Comparison of ENCODE assay signal across 8 cellular contexts in the genomic region with DNA sequence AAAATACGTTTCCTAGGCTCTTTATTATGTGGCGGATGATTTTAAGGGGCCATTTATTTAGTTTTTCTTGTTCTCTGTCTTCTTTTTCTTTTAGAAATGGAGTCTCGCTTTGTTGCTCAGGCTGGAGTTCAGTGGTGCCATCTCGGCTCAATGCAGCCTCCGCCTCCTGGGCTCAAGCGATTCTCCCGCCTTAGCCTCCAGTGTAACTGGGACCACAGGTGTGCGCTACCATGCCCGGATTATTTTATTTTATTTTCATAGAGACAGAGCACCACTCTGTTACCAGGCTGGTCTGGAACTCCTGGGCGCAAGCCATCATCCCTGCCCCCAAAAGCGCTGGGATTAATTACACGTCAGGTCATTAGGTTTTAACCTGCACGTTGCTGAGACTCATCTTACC. TPM values are rescaled to one million over a fixed set of nuclear protein-coding genes. Genes with fewer than 3 reads are reported as not detected.
DNase-seq lines count a peak whose midpoint lies in the region; ATAC-seq and TF ChIP-seq lines count a peak whose summit lies in the region.

No MANE protein-coding gene starts in this region.

- H3K36me3 ChIP-seq in DND-41 (ENCODE audit: insufficient read depth, low read length), result peaks cover 2% of the 10 kb centered on the region
- peaks cover 36% of the 10 kb centered on the region for H3K36me3 ChIP-seq in OCI-LY7 (ENCODE audit: insufficient read depth, low read length)
- H3K36me3 ChIP-seq in endocrine pancreas (ENCODE audit: control insufficient read depth, insufficient read depth, low read length), result no peaks in the 10 kb centered on the region
- peaks cover 2% of the 10 kb centered on the region for H3K36me3 ChIP-seq in osteoblast (ENCODE audit: insufficient read depth, low read length)

- H4K20me1 ChIP-seq in DND-41 (ENCODE audit: insufficient read depth, low read length) (peaks cover 35% of the 10 kb centered on the region; the same call in 1 of the 2 replicates), OCI-LY7 (ENCODE audit: insufficient read depth, low read length) (peaks cover 10% of the 10 kb centered on the region; the same call in 1 of the 2 replicates), osteoblast (ENCODE audit: insufficient read depth, low read length) (no peaks in the 10 kb centered on the region)

- H2AFZ ChIP-seq in DND-41 (ENCODE audit: low read depth, low read length) (peak overlapping the region; percentile 91), OCI-LY7 (ENCODE audit: low read length) (peak overlapping the region; percentile 0; the same call in 1 of the 2 replicates), osteoblast (ENCODE audit: low read length) (peak overlapping the region; percentile 14)

- peaks cover 60% of the 10 kb centered on the region for H3K79me2 ChIP-seq in DND-41 (ENCODE audit: insufficient read depth, low read length)
- H3K79me2 ChIP-seq in OCI-LY7 (ENCODE audit: insufficient read depth, low read depth, low read length), result peaks cover 59% of the 10 kb centered on the region
- peaks cover 52% of the 10 kb centered on the region for H3K79me2 ChIP-seq in osteoblast (ENCODE audit: insufficient read depth, low read length)

- H3K4me2 ChIP-seq in DND-41 (ENCODE audit: insufficient read depth, low read length), result peak overlapping the region; percentile 95
- H3K4me2 ChIP-seq in OCI-LY7 (ENCODE audit: low read length), result peak overlapping the region; percentile 87
- peak overlapping the region; percentile 89 for H3K4me2 ChIP-seq in osteoblast (ENCODE audit: insufficient read depth, low read length)

- BruUV-seq in OCI-LY7 (replicated peaks; lab: Mats Ljungman, UMichigan), result no TSS peak

- POLR2A ChIA-PET in OCI-LY7 (lab: Charles Lee), result no interaction called here

- no peak for ATAC-seq in DND-41 (ENCODE audit: insufficient read depth, low read depth)
- ATAC-seq in HG03354 (IDR thresholded peaks at IDR 0.05; ENCODE audit: poor library complexity, severe bottlenecking, unreplicated experiment), result no peak
- no peak for ATAC-seq in GM18868 (IDR thresholded peaks at IDR 0.05; ENCODE audit: unreplicated experiment)

- H3K9me3 ChIP-seq in DND-41 (ENCODE audit: insufficient read depth, low read length, severe bottlenecking) (no peaks in the 10 kb centered on the region), OCI-LY7 (ENCODE audit: low read length) (no peaks in the 10 kb centered on the region), endocrine pancreas (ENCODE audit: control insufficient read depth, low read length) (no peaks in the 10 kb centered on the region), osteoblast (ENCODE audit: low read depth, low read length) (no peaks in the 10 kb centered on the region)

- intact Hi-C loops in OCI-LY7 (cut with micrococcal nuclease; ENCODE audit: unreplicated experiment), result loop anchor here (10.0 kb wide), 1 partner anchor 262 kb away; no protein-coding TSS in a partner anchor

- H3K4me1 ChIP-seq in DND-41 (ENCODE audit: insufficient read depth, low read length) (peaks cover 40% of the 10 kb centered on the region), OCI-LY7 (ENCODE audit: insufficient read depth, low read length, poor library complexity, severe bottlenecking) (peaks cover 14% of the 10 kb centered on the region), endocrine pancreas (ENCODE audit: control insufficient read depth, insufficient read depth, low read length) (no peaks in the 10 kb centered on the region), osteoblast (ENCODE audit: insufficient read depth, low read length) (peaks cover 15% of the 10 kb centered on the region)

- no peak for TF ChIP-seq CTCF in DND-41 (IDR thresholded peaks at IDR 0.05; ENCODE audit: borderline replicate concordance, extremely low read depth, low read length, poor library complexity, severe bottlenecking)
- no peak for TF ChIP-seq CTCF in OCI-LY7 (conservative IDR thresholded peaks at IDR 0.05; ENCODE audit: low read length)
- no peak for TF ChIP-seq CTCF in osteoblast (IDR thresholded peaks at IDR 0.05; ENCODE audit: extremely low read depth, low read depth, low read length)

- no peaks in the 10 kb centered on the region for H3K9me2 ChIP-seq in OCI-LY7 (ENCODE audit: insufficient read depth, low read length)

- H3K27ac ChIP-seq in DND-41 (ENCODE audit: low read length), result peak overlapping the region; percentile 65
- H3K27ac ChIP-seq in OCI-LY7 (ENCODE audit: low read depth, low read length, poor library complexity, severe bottlenecking), result peak overlapping the region; percentile 61
- H3K27ac ChIP-seq in osteoblast (ENCODE audit: low read depth, low read length), result peak overlapping the region; percentile 93

- H3K4me3 ChIP-seq in DND-41 (ENCODE audit: low read depth in 1 of 2, low read length in 2 of 2), result peak overlapping the region; percentile 51 to 83; a peak in 3 of 4 replicates
- peak overlapping the region; percentile 96 for H3K4me3 ChIP-seq in OCI-LY7 (ENCODE audit: low read depth, low read length, poor library complexity, severe bottlenecking)
- peak overlapping the region; percentile 35 for H3K4me3 ChIP-seq in endocrine pancreas (ENCODE audit: control insufficient read depth, insufficient read depth, low read length)
- peak overlapping the region; percentile 91 for H3K4me3 ChIP-seq in osteoblast (ENCODE audit: insufficient read depth, low read length)

- H3K27me3 ChIP-seq in DND-41 (ENCODE audit: insufficient read depth, low read length, poor library complexity) (peaks cover 14% of the 10 kb centered on the region), endocrine pancreas (ENCODE audit: control insufficient read depth, insufficient read depth, low read length) (no peaks in the 10 kb centered on the region), osteoblast (ENCODE audit: insufficient read depth, low read length) (no peaks in the 10 kb centered on the region)

- DNase-seq in DND-41 (no peak), OCI-LY7 (ENCODE audit: low spot score) (peak; percentile 5), osteoblast (ENCODE audit: insufficient read length, low spot score, missing footprints) (no peak), NCI-H69 (lab: John Stamatoyannopoulos, UW) (no peak), germinal center (ENCODE audit: low spot score) (no peak)

- CTCF ChIA-PET in OCI-LY7 (lab: Charles Lee; ENCODE audit: unreplicated experiment), result no interaction called here

- H3K9ac ChIP-seq in DND-41 (ENCODE audit: low read depth, low read length), result peak overlapping the region; percentile 90
- peak overlapping the region; percentile 30 for H3K9ac ChIP-seq in endocrine pancreas (ENCODE audit: control insufficient read depth, insufficient read depth, low read length)

RNA-seq across cellular contexts. Expression of a gene that starts 1.6 kb away (rescaled TPM):
- total RNA-seq in OCI-LY7 (2014; rRNA removed; shearing (Covaris generic)), result 59.6 and 68.4 TPM in 2 replicates
- total RNA-seq in OCI-LY7 (2022) (129 and 144 TPM in 2 replicates), osteoblast (56.8 and 58.0 TPM in 2 replicates)

Comparison
In these comparisons a context has a peak if more than half of its experiments do, and no peak if none do; other contexts are left out.
1. H2AFZ ChIP-seq: peak in every context shown above with its lines; median percentile 91 in DND-41; 14 in osteoblast; 0 in OCI-LY7.
2. H3K4me3 ChIP-seq: peak in every context shown above with its lines; median percentile 96 in OCI-LY7; 91 in osteoblast; 67 in DND-41; 35 in endocrine pancreas.